In the genomic region with DNA sequence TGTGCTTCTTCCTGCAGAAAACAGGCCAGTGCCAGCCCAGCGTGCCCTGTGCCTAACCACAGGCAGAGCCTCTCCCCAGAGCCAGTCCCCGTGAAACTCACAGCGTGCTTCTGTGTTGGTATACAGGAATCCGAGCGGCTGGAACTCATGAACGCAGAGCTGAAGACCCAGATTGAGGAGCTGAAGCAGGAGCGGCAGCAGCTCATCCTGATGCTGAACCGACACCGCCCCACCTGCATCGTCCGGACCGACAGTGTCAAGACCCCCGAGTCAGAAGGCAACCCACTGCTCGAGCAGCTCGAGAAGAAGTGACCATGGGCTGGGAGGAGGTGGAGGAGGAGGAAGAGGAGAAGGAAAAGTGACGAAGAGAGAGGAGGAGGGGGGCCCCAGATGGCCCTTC, we compare ENCODE assay signal across 1 cellular context.
TF ChIP-seq lines count a peak whose summit lies in the region.

No MANE protein-coding gene starts in this region.

TF ChIP-seq in GM23338, 12 proteins besides CTCF, POLR2A, EP300 and RAD21 (continued from another document):
- TF ChIP-seq ZNF462 (CRISPR knock-in tag; IDR thresholded peaks at IDR 0.05) (no peak), POLR2AphosphoS5 (IDR thresholded peaks at IDR 0.05; ENCODE audit: low read depth) (no peak), CREB1 (CRISPR knock-in tag; IDR thresholded peaks at IDR 0.05; ENCODE audit: low read depth) (no peak), STAT1 (IDR thresholded peaks at IDR 0.05; ENCODE audit: unreplicated experiment) (no peak), JUNB (IDR thresholded peaks at IDR 0.05; ENCODE audit: unreplicated experiment) (no peak), NANOG (IDR thresholded peaks at IDR 0.05; ENCODE audit: borderline replicate concordance) (no peak), REST (IDR thresholded peaks at IDR 0.05; ENCODE audit: unreplicated experiment) (no peak), EZH2 (IDR thresholded peaks at IDR 0.05; ENCODE audit: low read depth, unreplicated experiment) (no peak)
- TF ChIP-seq, protein P1, sequence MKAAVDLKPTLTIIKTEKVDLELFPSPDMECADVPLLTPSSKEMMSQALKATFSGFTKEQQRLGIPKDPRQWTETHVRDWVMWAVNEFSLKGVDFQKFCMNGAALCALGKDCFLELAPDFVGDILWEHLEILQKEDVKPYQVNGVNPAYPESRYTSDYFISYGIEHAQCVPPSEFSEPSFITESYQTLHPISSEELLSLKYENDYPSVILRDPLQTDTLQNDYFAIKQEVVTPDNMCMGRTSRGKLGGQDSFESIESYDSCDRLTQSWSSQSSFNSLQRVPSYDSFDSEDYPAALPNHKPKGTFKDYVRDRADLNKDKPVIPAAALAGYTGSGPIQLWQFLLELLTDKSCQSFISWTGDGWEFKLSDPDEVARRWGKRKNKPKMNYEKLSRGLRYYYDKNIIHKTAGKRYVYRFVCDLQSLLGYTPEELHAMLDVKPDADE (IDR thresholded peaks at IDR 0.05) = no peak
